Comparison of ENCODE assay signal across 11 cellular contexts in genomic region chr17:47066095-47066494, GRCh38.
A peak's percentile ranks its signal among the peaks of the same experiment; 100 is the strongest.
DNase-seq lines count a peak whose midpoint lies in the region; ATAC-seq and TF ChIP-seq lines count a peak whose summit lies in the region.
"Had no signal": no experiment of that assay in that cellular context is flagged by ENCODE, and none has a peak within 500 bp of the region (broad histone marks: within the 10 kb centered on the region; RNA-seq: fewer than 3 reads in every experiment).

No MANE protein-coding gene starts in this region.

- H3K27me3 ChIP-seq in Panc1 (ENCODE audit: control insufficient read depth, insufficient read depth, low read length) (no peaks in the 10 kb centered on the region), endodermal cell (ENCODE audit: control insufficient read depth, insufficient read depth, low read length, poor library complexity, severe bottlenecking) (no peaks in the 10 kb centered on the region), neutrophil (no peaks in the 10 kb centered on the region), adrenal gland (no peaks in the 10 kb centered on the region)

- H3K9ac ChIP-seq in endodermal cell (ENCODE audit: extremely low read depth, low read length, poor library complexity, severe bottlenecking), result no peak overlapping the region

- peak; percentile 41 for DNase-seq in activated CD4-positive, alpha-beta T cell treated with anti-CD3 and anti-CD28 coated beads, Interleukin-2, amount 10 ng/mL, durations not matched to agents 24 days and 14 days
- DNase-seq in activated CD4-positive, alpha-beta T cell treated with anti-CD3 and anti-CD28 coated beads, Interleukin-2, amount 50 U/mL, for 1 hour, result no peak
- DNase-seq in Panc1 (ENCODE audit: low read depth, low spot score), result no peak
- peak; percentile 81 for DNase-seq in endodermal cell
- no peak for DNase-seq in NCI-H2196 treated with DMSO at 0.1 percent for 48 hours (lab: John Stamatoyannopoulos, UW; ENCODE audit: unreplicated experiment)
- DNase-seq in adrenal gland, result no peak
- DNase-seq: hippocampal formation, NCI-H226, nucleus accumbens had no signal

- in situ Hi-C loops in Panc1 (cut with HindIII; ENCODE audit: low pct_unique_long_range_greater_than_20kb, low sequenced_read_pairs), result no loop called here

- ATAC-seq in Panc1 (no peak), GM18909 (IDR thresholded peaks at IDR 0.05; ENCODE audit: poor library complexity, unreplicated experiment) (no peak)

- POLR2A ChIA-PET in Panc1 (lab: Charles Lee), result no interaction called here

- peaks cover 14% of the 10 kb centered on the region for H3K36me3 Mint-ChIP-seq in activated CD4-positive, alpha-beta T cell treated with anti-CD3 and anti-CD28 coated beads, Interleukin-2, amount 10 ng/mL, durations not matched to agents 24 days and 14 days (ENCODE audit: low read depth)
- peaks cover 8% of the 10 kb centered on the region for H3K36me3 Mint-ChIP-seq in endodermal cell (ENCODE audit: low read depth)

- BruUV-seq in Panc1 (replicated peaks; lab: Mats Ljungman, UMichigan), result no TSS peak

- peak overlapping the region; percentile 91 for H3K4me3 Mint-ChIP-seq in activated CD4-positive, alpha-beta T cell treated with anti-CD3 and anti-CD28 coated beads, Interleukin-2, amount 10 ng/mL, durations not matched to agents 24 days and 14 days
- H3K4me3 Mint-ChIP-seq in endodermal cell, result peak overlapping the region; percentile 82

- peaks cover 6% of the 10 kb centered on the region; the same call in 1 of the 2 replicates for H3K4me1 ChIP-seq in Panc1 (ENCODE audit: control insufficient read depth, insufficient read depth, low read length)
- no peaks in the 10 kb centered on the region for H3K4me1 ChIP-seq in endodermal cell (ENCODE audit: control insufficient read depth, insufficient read depth, low read length)
- peaks cover 11 to 19% of the 10 kb centered on the region in 2 experiments for H3K4me1 ChIP-seq in neutrophil (ENCODE audit: control insufficient read depth in 1 of 2, insufficient read depth in 1 of 2, low read depth in 1 of 2, low read length in 1 of 2)
- H3K4me1 ChIP-seq in adrenal gland (replicated peaks in 1 of 2), result peaks cover 3 to 8% of the 10 kb centered on the region in 2 donors

- H3K27me3 Mint-ChIP-seq in activated CD4-positive, alpha-beta T cell treated with anti-CD3 and anti-CD28 coated beads, Interleukin-2, amount 10 ng/mL, durations not matched to agents 24 days and 14 days, result no peaks in the 10 kb centered on the region
- H3K27me3 Mint-ChIP-seq in endodermal cell (ENCODE audit: insufficient read depth), result no peaks in the 10 kb centered on the region

- TF ChIP-seq CTCF in Panc1 (IDR thresholded peaks at IDR 0.05) (no peak), endodermal cell (conservative IDR thresholded peaks at IDR 0.05) (peak; percentile 49), neutrophil (IDR thresholded peaks at IDR 0.05) (no peak), adrenal gland (IDR thresholded peaks at IDR 0.05) (no peak)

- intact Hi-C loops in activated CD4-positive, alpha-beta T cell treated with anti-CD3 and anti-CD28 coated beads, Interleukin-2, amount 10 ng/mL, durations not matched to agents 24 days and 14 days (cut with micrococcal nuclease), result loop anchor here (2.0 kb wide), 1 partner anchor 35 kb away; no protein-coding TSS in a partner anchor
- intact Hi-C loops in Panc1 (cut with micrococcal nuclease; ENCODE audit: unreplicated experiment) (no loop called here), adrenal gland (cut with DNase I) (no loop called here)

- no peak for TF ChIP-seq POLR2A in adrenal gland (IDR thresholded peaks at IDR 0.05)

- H3K4me3 ChIP-seq in Panc1 (ENCODE audit: low read depth in 2 of 2, low read length in 2 of 2) (no peak overlapping the region), endodermal cell (ENCODE audit: low read length) (peak overlapping the region; percentile 88), neutrophil (ENCODE audit: low read depth in 1 of 2, low read length in 1 of 2) (no peak overlapping the region), adrenal gland (no peak overlapping the region)

- peaks cover 8% of the 10 kb centered on the region for H3K36me3 ChIP-seq in Panc1 (ENCODE audit: control insufficient read depth, insufficient read depth, low read length)
- H3K36me3 ChIP-seq in endodermal cell (ENCODE audit: control insufficient read depth, insufficient read depth, low read length), result no peaks in the 10 kb centered on the region
- no peaks in the 10 kb centered on the region for H3K36me3 ChIP-seq in neutrophil
- H3K36me3 ChIP-seq in adrenal gland (replicated peaks in 1 of 2), result no peaks in the 10 kb centered on the region

- H3K9me3 Mint-ChIP-seq in activated CD4-positive, alpha-beta T cell treated with anti-CD3 and anti-CD28 coated beads, Interleukin-2, amount 10 ng/mL, durations not matched to agents 24 days and 14 days, result peaks cover 2% of the 10 kb centered on the region
- H3K9me3 Mint-ChIP-seq in endodermal cell, result peaks cover 5% of the 10 kb centered on the region

- peak overlapping the region; percentile 94 for H3K27ac Mint-ChIP-seq in activated CD4-positive, alpha-beta T cell treated with anti-CD3 and anti-CD28 coated beads, Interleukin-2, amount 10 ng/mL, durations not matched to agents 24 days and 14 days
- peak overlapping the region; percentile 52 for H3K27ac Mint-ChIP-seq in endodermal cell

- peaks cover 20% of the 10 kb centered on the region for H3K4me1 Mint-ChIP-seq in activated CD4-positive, alpha-beta T cell treated with anti-CD3 and anti-CD28 coated beads, Interleukin-2, amount 10 ng/mL, durations not matched to agents 24 days and 14 days
- H3K4me1 Mint-ChIP-seq in endodermal cell, result peaks cover 11% of the 10 kb centered on the region

- CTCF ChIA-PET in Panc1 (lab: Charles Lee), result no interaction called here

- WGBS in endodermal cell (ENCODE audit: insufficient coverage in 1 of 2, insufficient read length in 1 of 2), 2 experiments, result 70 to 83% methylated on average over 5 to 6 of the region's 6 CpGs
- 76 to 81% (median 79%) methylated on average over 6 of the region's 6 CpGs for WGBS in adrenal gland, 4 donors

- H3K27ac ChIP-seq in Panc1 (ENCODE audit: low read length) (peak overlapping the region; percentile 96), endodermal cell (ENCODE audit: low read depth, low read length) (no peak overlapping the region), neutrophil (peak overlapping the region; percentile 23), adrenal gland (no peak overlapping the region)

- no peaks in the 10 kb centered on the region for H3K9me3 ChIP-seq in Panc1 (ENCODE audit: control insufficient read depth, insufficient read depth, low read depth, low read length)
- peaks cover 11% of the 10 kb centered on the region for H3K9me3 ChIP-seq in endodermal cell (ENCODE audit: control insufficient read depth, low read length)
- no peaks in the 10 kb centered on the region for H3K9me3 ChIP-seq in neutrophil
- H3K9me3 ChIP-seq in adrenal gland (replicated peaks in 1 of 3), result no peaks in the 10 kb centered on the region

Comparison
In these comparisons a context has a peak if more than half of its experiments do, and no peak if none do; other contexts are left out.
1. DNase-seq: peak in activated CD4-positive, alpha-beta T cell treated with anti-CD3 and anti-CD28 coated beads, Interleukin-2, amount 10 ng/mL, durations not matched to agents 24 days and 14 days (single experiment) and endodermal cell (single experiment); none in activated CD4-positive, alpha-beta T cell treated with anti-CD3 and anti-CD28 coated beads, Interleukin-2, amount 50 U/mL, for 1 hour (single experiment), Panc1 (single experiment), NCI-H2196 treated with DMSO at 0.1 percent for 48 hours (single experiment) and adrenal gland (0 of 7).
2. H3K27ac ChIP-seq: peak in Panc1 (single experiment) and neutrophil (single experiment); none in endodermal cell (single experiment) and adrenal gland (0 of 5).